ENCODE assay signal across 8 cellular contexts in the genomic region with DNA sequence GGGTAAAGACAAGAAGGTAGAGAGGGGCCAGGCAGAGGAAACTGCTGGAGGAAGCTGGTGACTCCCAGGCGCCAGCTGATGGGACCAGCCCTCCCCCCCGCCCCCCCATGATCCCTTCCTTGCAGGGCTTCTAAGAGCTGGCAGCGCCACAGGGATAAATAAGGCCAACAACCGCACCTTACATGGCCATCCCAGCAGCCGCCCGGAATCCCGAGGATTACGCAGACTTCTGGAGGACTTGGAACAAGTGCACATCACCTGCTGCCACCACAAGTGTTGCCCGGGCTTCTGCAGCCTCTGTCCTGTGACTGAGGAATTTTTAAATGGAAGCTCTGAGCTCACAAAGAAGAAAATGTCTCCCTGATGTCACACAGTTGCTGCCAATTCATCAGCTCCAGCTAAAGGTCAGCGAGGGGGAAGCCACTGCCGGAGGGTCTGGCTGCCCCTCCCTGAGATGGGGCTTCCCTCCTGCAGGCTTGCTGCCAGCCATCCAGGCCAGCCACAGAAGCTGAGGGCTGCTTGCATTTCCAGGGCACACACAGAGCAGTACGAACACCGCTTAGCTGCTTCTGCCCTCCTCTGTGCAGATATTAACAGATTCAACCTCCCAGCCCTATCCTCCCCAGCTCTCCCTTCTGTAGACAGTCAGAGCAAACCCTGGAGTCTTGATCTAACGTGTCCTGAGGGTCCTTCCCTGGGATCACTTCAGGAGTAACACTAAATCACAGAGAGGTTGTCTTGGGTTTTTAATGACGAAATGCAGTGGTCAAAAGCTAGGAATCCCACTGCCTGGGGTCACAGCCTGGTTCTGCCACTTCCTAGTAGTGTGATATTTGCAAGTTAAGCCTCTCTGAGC. TPM values are rescaled to one million over a fixed set of nuclear protein-coding genes. Genes with fewer than 3 reads are reported as not detected.
A peak's percentile ranks its signal among the peaks of the same experiment; 100 is the strongest.
DNase-seq lines count a peak whose midpoint lies in the region; ATAC-seq and TF ChIP-seq lines count a peak whose summit lies in the region.

No MANE protein-coding gene starts in this region.

- H3K36me3 ChIP-seq in MG63 (no peaks in the 10 kb centered on the region), adipocyte (ENCODE audit: control insufficient read depth, insufficient read depth, low read length, severe bottlenecking) (no peaks in the 10 kb centered on the region)

- POLR2A ChIA-PET in HEK293T (lab: Yijun Ruan, JAX), result interaction anchor here (0.7 to 2.0 kb wide), 4 partner anchors 9 to 40 kb away, joined by 3 to 11 read pairs (median 4); a partner anchor contains a TSS

- TF ChIP-seq POLR2A in GM18505 (IDR thresholded peaks at IDR 0.05; ENCODE audit: borderline replicate concordance, extremely low read depth, insufficient read depth, insufficient read length), result no peak

- H3K27me3 ChIP-seq in MG63 (no peaks in the 10 kb centered on the region), adipocyte (replicated peaks; ENCODE audit: control insufficient read depth, insufficient read depth, low read length) (no peaks in the 10 kb centered on the region)

- H3K4me3 Mint-ChIP-seq in stimulated activated naive B cell treated with anti-CD40 and anti-IgM and Interleukin-4, amounts not matched to agents 10 μg/mL and 1 μg/mL and 100 μg/mL, for 72 hours, result no peak overlapping the region
- no peak overlapping the region for H3K4me3 Mint-ChIP-seq in endothelial cell (ENCODE audit: unreplicated experiment)

- H3K27ac Mint-ChIP-seq in stimulated activated naive B cell treated with anti-CD40 and anti-IgM and Interleukin-4, amounts not matched to agents 10 μg/mL and 1 μg/mL and 100 μg/mL, for 72 hours, result peak overlapping the region; percentile 51
- no peak overlapping the region for H3K27ac Mint-ChIP-seq in endothelial cell (ENCODE audit: unreplicated experiment)

- H3K4me1 Mint-ChIP-seq in stimulated activated naive B cell treated with anti-CD40 and anti-IgM and Interleukin-4, amounts not matched to agents 10 μg/mL and 1 μg/mL and 100 μg/mL, for 72 hours, result peaks cover 0 to 3% of the 10 kb centered on the region in 2 donors
- H3K4me1 Mint-ChIP-seq in endothelial cell (ENCODE audit: unreplicated experiment), result peaks cover 18% of the 10 kb centered on the region

- H3K4me1 ChIP-seq in adipocyte (ENCODE audit: control insufficient read depth, insufficient read depth, low read length), result peaks cover 55% of the 10 kb centered on the region

- H3K9ac ChIP-seq in adipocyte (ENCODE audit: low read length), result peak overlapping the region; percentile 4

- H3K9me3 ChIP-seq in MG63, result no peaks in the 10 kb centered on the region
- H3K9me3 ChIP-seq in adipocyte (ENCODE audit: control insufficient read depth, low read length), result no peaks in the 10 kb centered on the region

- H3K4me3 ChIP-seq in MG63, result no peak overlapping the region
- H3K4me3 ChIP-seq in adipocyte (ENCODE audit: low read length), result no peak overlapping the region

- no peaks in the 10 kb centered on the region for H3K36me3 Mint-ChIP-seq in stimulated activated naive B cell treated with anti-CD40 and anti-IgM and Interleukin-4, amounts not matched to agents 10 μg/mL and 1 μg/mL and 100 μg/mL, for 72 hours
- H3K36me3 Mint-ChIP-seq in endothelial cell (ENCODE audit: low read depth, unreplicated experiment), result no peaks in the 10 kb centered on the region

- no peaks in the 10 kb centered on the region for H3K9me3 Mint-ChIP-seq in stimulated activated naive B cell treated with anti-CD40 and anti-IgM and Interleukin-4, amounts not matched to agents 10 μg/mL and 1 μg/mL and 100 μg/mL, for 72 hours
- no peaks in the 10 kb centered on the region for H3K9me3 Mint-ChIP-seq in endothelial cell (ENCODE audit: unreplicated experiment)

- no peak for TF ChIP-seq CTCF in endothelial cell (IDR thresholded peaks at IDR 0.05; ENCODE audit: unreplicated experiment)

- ATAC-seq in stimulated activated naive B cell treated with anti-CD40 and anti-IgM and Interleukin-4, amounts not matched to agents 10 μg/mL and 1 μg/mL and 100 μg/mL, for 72 hours (replicated peaks), result no peak
- ATAC-seq in GM18505 (IDR thresholded peaks at IDR 0.05; ENCODE audit: unreplicated experiment), result no peak

- peak; percentile 34 for DNase-seq in MG63
- no peak for DNase-seq in adipocyte (ENCODE audit: low read depth)
- peak; percentile 21 for DNase-seq in iris pigment epithelial cell (ENCODE audit: low read depth)
- DNase-seq in stimulated activated naive B cell treated with anti-CD40 and anti-IgM and Interleukin-4, amounts not matched to agents 10 μg/mL and 1 μg/mL and 100 μg/mL, for 72 hours, result no peak
- no peak for DNase-seq in HEK293T (ENCODE audit: extremely low spot score)
- no peak for DNase-seq in endothelial cell (ENCODE audit: low spot score)
- no peak for DNase-seq in AG08395 (ENCODE audit: low spot score)

- CTCF ChIA-PET in HEK293T (lab: Yijun Ruan, JAX), result interaction anchor here (1.0 kb wide), 1 partner anchor 80 kb away, joined by 6 read pairs; no protein-coding TSS in a partner anchor

- peaks cover under 1 to 2% of the 10 kb centered on the region in 2 donors for H3K27me3 Mint-ChIP-seq in stimulated activated naive B cell treated with anti-CD40 and anti-IgM and Interleukin-4, amounts not matched to agents 10 μg/mL and 1 μg/mL and 100 μg/mL, for 72 hours
- H3K27me3 Mint-ChIP-seq in endothelial cell (ENCODE audit: unreplicated experiment), result no peaks in the 10 kb centered on the region

TF ChIP-seq in HEK293T, 16 proteins besides CTCF, POLR2A, EP300 and RAD21:
- TF ChIP-seq ZNF384 (IDR thresholded peaks at IDR 0.05) (no peak), FOXK2 (IDR thresholded peaks at IDR 0.05) (no peak), NFRKB (IDR thresholded peaks at IDR 0.05) (no peak), BHLHE40 (IDR thresholded peaks at IDR 0.05; ENCODE audit: borderline replicate concordance) (no peak), CTBP1 (IDR thresholded peaks at IDR 0.05; ENCODE audit: borderline replicate concordance) (no peak), LEF1 (IDR thresholded peaks at IDR 0.05; ENCODE audit: borderline replicate concordance) (no peak), SP1 (IDR thresholded peaks at IDR 0.05) (no peak), L3MBTL2 (conservative IDR thresholded peaks at IDR 0.05) (no peak), ARNT (IDR thresholded peaks at IDR 0.05) (no peak), FOXA1 (IDR thresholded peaks at IDR 0.05) (no peak), SUZ12 (IDR thresholded peaks at IDR 0.05) (no peak), FOXM1 (IDR thresholded peaks at IDR 0.05; ENCODE audit: borderline replicate concordance) (no peak), TARDBP (IDR thresholded peaks at IDR 0.05) (no peak), HDGF (IDR thresholded peaks at IDR 0.05; ENCODE audit: borderline replicate concordance) (no peak), ELF4 (IDR thresholded peaks at IDR 0.05) (no peak)
- TF ChIP-seq, protein P1, sequence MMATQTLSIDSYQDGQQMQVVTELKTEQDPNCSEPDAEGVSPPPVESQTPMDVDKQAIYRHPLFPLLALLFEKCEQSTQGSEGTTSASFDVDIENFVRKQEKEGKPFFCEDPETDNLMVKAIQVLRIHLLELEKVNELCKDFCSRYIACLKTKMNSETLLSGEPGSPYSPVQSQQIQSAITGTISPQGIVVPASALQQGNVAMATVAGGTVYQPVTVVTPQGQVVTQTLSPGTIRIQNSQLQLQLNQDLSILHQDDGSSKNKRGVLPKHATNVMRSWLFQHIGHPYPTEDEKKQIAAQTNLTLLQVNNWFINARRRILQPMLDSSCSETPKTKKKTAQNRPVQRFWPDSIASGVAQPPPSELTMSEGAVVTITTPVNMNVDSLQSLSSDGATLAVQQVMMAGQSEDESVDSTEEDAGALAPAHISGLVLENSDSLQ (IDR thresholded peaks at IDR 0.05), result no peak
TF ChIP-seq in HEK293T: peak in this region for 0.

RNA-seq across cellular contexts. Expression of a gene that starts 38.6 kb away (rescaled TPM):
- total RNA-seq in MG63 (2014; rRNA removed; shearing (Covaris generic); ENCODE audit: low replicate concordance), result 13.0 and 18.9 TPM in 2 replicates
- 9.6 TPM for total RNA-seq in endothelial cell (ENCODE audit: unreplicated experiment)

Comparison
In these comparisons a context has a peak if more than half of its experiments do, and no peak if none do; other contexts are left out.
1. DNase-seq: peak in MG63 (single experiment) and iris pigment epithelial cell (single experiment); none in adipocyte (single experiment), stimulated activated naive B cell treated with anti-CD40 and anti-IgM and Interleukin-4, amounts not matched to agents 10 μg/mL and 1 μg/mL and 100 μg/mL, for 72 hours (single experiment), HEK293T (single experiment), endothelial cell (single experiment) and AG08395 (single experiment).